Comparison of ENCODE assay signal across 9 cellular contexts in genomic region chr19:17951151-17952040, GRCh38. TPM values are rescaled to one million over a fixed set of nuclear protein-coding genes. Genes with fewer than 3 reads are reported as not detected.
DNase-seq lines count a peak whose midpoint lies in the region; TF ChIP-seq lines count a peak whose summit lies in the region.
"Had no signal": no experiment of that assay in that cellular context is flagged by ENCODE, and none has a peak within 500 bp of the region (broad histone marks: within the 10 kb centered on the region; RNA-seq: fewer than 3 reads in every experiment).

No MANE protein-coding gene starts in this region.

- peak overlapping the region; percentile 85 to 99 (median 97) for H3K27ac Mint-ChIP-seq in brain

- no peak overlapping the region for H3K4ac ChIP-seq in mesenchymal stem cell (ENCODE audit: low read depth in 1 of 2, low read length in 2 of 2)

- no peaks in the 10 kb centered on the region for H3K36me3 Mint-ChIP-seq in brain

- no peak overlapping the region for H4K91ac ChIP-seq in mesenchymal stem cell (ENCODE audit: low read length)

- no peaks in the 10 kb centered on the region for H3K36me3 ChIP-seq in HUES64 (ENCODE audit: insufficient read depth, low read length)
- H3K36me3 ChIP-seq in parathyroid adenoma (ENCODE audit: control insufficient read depth, insufficient read depth, low read length) = no peaks in the 10 kb centered on the region
- H3K36me3 ChIP-seq in mesenchymal stem cell (ENCODE audit: control insufficient read depth in 1 of 2, insufficient read depth in 2 of 2, low read depth in 1 of 2, low read length in 2 of 2) = no peaks in the 10 kb centered on the region
- H3K36me3 ChIP-seq: SJSA1 had no signal

- H3K4me3 Mint-ChIP-seq in brain = peak overlapping the region; percentile 79 to 90 (median 86)

- H3K4me1 Mint-ChIP-seq in brain = peaks cover 55% of the 10 kb centered on the region

- H3K9me3 ChIP-seq in HUES64 (ENCODE audit: insufficient read depth, low read depth, low read length) (no peaks in the 10 kb centered on the region), parathyroid adenoma (ENCODE audit: control insufficient read depth, low read length) (no peaks in the 10 kb centered on the region), mesenchymal stem cell (ENCODE audit: control insufficient read depth, low read length) (no peaks in the 10 kb centered on the region)
- H3K9me3 ChIP-seq: SJSA1 had no signal

- H3K4me3 ChIP-seq in HUES64 (ENCODE audit: low read length) (peak overlapping the region; percentile 68), parathyroid adenoma (ENCODE audit: low read depth, low read length) (peak overlapping the region; percentile 24), mesenchymal stem cell (ENCODE audit: insufficient read depth in 1 of 2, low read depth in 1 of 2, low read length in 2 of 2) (no peak overlapping the region)
- H3K4me3 ChIP-seq: SJSA1 had no signal

- H3K27me3 Mint-ChIP-seq in brain = peaks cover 3% of the 10 kb centered on the region

- TF ChIP-seq CTCF in brain (conservative IDR thresholded peaks at IDR 0.05) (no peak), parathyroid adenoma (IDR thresholded peaks at IDR 0.05) (no peak)

- peaks cover 0 to 4% (median 0%) of the 10 kb centered on the region in 5 experiments for H3K9me3 Mint-ChIP-seq in brain

- H4K8ac ChIP-seq in mesenchymal stem cell (ENCODE audit: low read length) = no peak overlapping the region

- no peak overlapping the region for H2AK5ac ChIP-seq in mesenchymal stem cell (ENCODE audit: low read length, severe bottlenecking)

- H2AFZ ChIP-seq in parathyroid adenoma (no peak overlapping the region), mesenchymal stem cell (ENCODE audit: low read depth, low read length) (no peak overlapping the region)

- no peaks in the 10 kb centered on the region for H3K79me1 ChIP-seq in mesenchymal stem cell (replicated peaks; ENCODE audit: low read length, poor library complexity, severe bottlenecking)

- H2BK12ac ChIP-seq in mesenchymal stem cell (ENCODE audit: low read length in 2 of 2) = no peak overlapping the region

- H3K9ac ChIP-seq in HUES64 (ENCODE audit: low read depth, low read length) = peak overlapping the region; percentile 30; the same call in 1 of the 2 replicates
- no peak overlapping the region for H3K9ac ChIP-seq in parathyroid adenoma
- no peak overlapping the region for H3K9ac ChIP-seq in mesenchymal stem cell (ENCODE audit: low read length)

- H3K79me2 ChIP-seq in parathyroid adenoma = no peaks in the 10 kb centered on the region

- H3K27ac ChIP-seq in HUES64 (ENCODE audit: low read depth, low read length) = no peak overlapping the region; the same call in 1 of the 2 replicates
- H3K27ac ChIP-seq in parathyroid adenoma = no peak overlapping the region
- H3K27ac ChIP-seq in mesenchymal stem cell (ENCODE audit: low read length, poor library complexity, severe bottlenecking) = no peak overlapping the region
- H3K27ac ChIP-seq: SJSA1 had no signal

- peak overlapping the region in 1 of 2 experiments; percentile 48 for H3K23ac ChIP-seq in mesenchymal stem cell (ENCODE audit: low read length in 2 of 2)

- H3K27me3 ChIP-seq in HUES64 (ENCODE audit: insufficient read depth, low read length) (peaks cover 61% of the 10 kb centered on the region), parathyroid adenoma (ENCODE audit: control insufficient read depth, insufficient read depth, low read length) (no peaks in the 10 kb centered on the region), mesenchymal stem cell (ENCODE audit: control insufficient read depth in 1 of 2, insufficient read depth in 1 of 2, low read length in 2 of 2) (peaks cover 68 to 70% of the 10 kb centered on the region in 2 experiments)

- DNase-seq in NCI-H82 (lab: John Stamatoyannopoulos, UW) = peak; percentile 72
- DNase-seq in NCI-H82 treated with DMSO at 0.1 percent for 48 hours (lab: John Stamatoyannopoulos, UW; ENCODE audit: unreplicated experiment) = no peak
- DNase-seq in LoVo (ENCODE audit: low spot score) = no peak
- DNase-seq in mesenchymal stem cell = no peak
- no peak for DNase-seq in activated T-cell treated with anti-CD3 and anti-CD28 coated beads, Interleukin-2, amount 50 U/mL, for 48 hours

- H2BK5ac ChIP-seq in mesenchymal stem cell (ENCODE audit: low read depth, low read length, poor library complexity, severe bottlenecking) = no peak overlapping the region

- H3K18ac ChIP-seq in mesenchymal stem cell (ENCODE audit: low read depth in 1 of 2, low read length in 2 of 2) = no peak overlapping the region

- peak overlapping the region; percentile 71 for H3K4me2 ChIP-seq in parathyroid adenoma (ENCODE audit: low read length)
- no peak overlapping the region for H3K4me2 ChIP-seq in mesenchymal stem cell (ENCODE audit: low read length, poor library complexity, severe bottlenecking)

- H2BK15ac ChIP-seq in mesenchymal stem cell (ENCODE audit: low read depth, poor library complexity, severe bottlenecking) = no peak overlapping the region

- no peak overlapping the region for H3K14ac ChIP-seq in mesenchymal stem cell (ENCODE audit: low read length in 2 of 2)

- 1% methylated on average over 35 of the region's 35 CpGs for WGBS in HUES64
- WGBS in mesenchymal stem cell = 0% methylated on average over 26 of the region's 35 CpGs

- H3K4me1 ChIP-seq in HUES64 (ENCODE audit: insufficient read depth, low read length) = peaks cover 13% of the 10 kb centered on the region; the same call in 1 of the 2 replicates
- H3K4me1 ChIP-seq in parathyroid adenoma = peaks cover 14% of the 10 kb centered on the region
- H3K4me1 ChIP-seq in mesenchymal stem cell (ENCODE audit: control insufficient read depth, insufficient read depth, low read depth, low read length) = peaks cover 38% of the 10 kb centered on the region

- H2BK120ac ChIP-seq in mesenchymal stem cell (ENCODE audit: low read depth, low read length) = no peak overlapping the region

RNA-seq across cellular contexts. Expression of gene KCNN1, which starts 15.5 kb away (rescaled TPM):
- 4.9 TPM for polyA plus RNA-seq in HUES64 (2013, experiment 1 of 2)
- 7.4 TPM for polyA plus RNA-seq in HUES64 (2013, experiment 2 of 2)
- 25.3 TPM for polyA plus RNA-seq in brain (ENCODE audit: insufficient read depth, low read depth, low replicate concordance)
- 0.12 TPM for polyA plus RNA-seq in mesenchymal stem cell (2013, experiment 1 of 2)
- 0.15 TPM for polyA plus RNA-seq in mesenchymal stem cell (2013, experiment 2 of 2)

RNA-seq across cellular contexts. Expression of gene CCDC124, which starts 18.6 kb away (rescaled TPM):
- polyA plus RNA-seq in HUES64 (2013, experiment 1 of 2) = 83.3 TPM
- 91.5 TPM for polyA plus RNA-seq in HUES64 (2013, experiment 2 of 2)
- 156 TPM for polyA plus RNA-seq in brain (ENCODE audit: insufficient read depth, low read depth, low replicate concordance)
- 72.1 TPM for polyA plus RNA-seq in mesenchymal stem cell (2013, experiment 1 of 2)
- 72.7 TPM for polyA plus RNA-seq in mesenchymal stem cell (2013, experiment 2 of 2)

RNA-seq across cellular contexts. Expression of gene ARRDC2, which starts 56.6 kb away (rescaled TPM):
- polyA plus RNA-seq in HUES64 (2013, experiment 1 of 2) = 2.0 TPM
- 3.6 TPM for polyA plus RNA-seq in HUES64 (2013, experiment 2 of 2)
- polyA plus RNA-seq in brain (ENCODE audit: insufficient read depth, low read depth, low replicate concordance) = 36.6 TPM
- 3.7 TPM for polyA plus RNA-seq in mesenchymal stem cell (2013, experiment 1 of 2)
- 3.6 TPM for polyA plus RNA-seq in mesenchymal stem cell (2013, experiment 2 of 2)

Comparison
In these comparisons a context has a peak if more than half of its experiments do, and no peak if none do; other contexts are left out.
1. H3K4me3 ChIP-seq: peak in HUES64 (single experiment) and parathyroid adenoma (single experiment); none in mesenchymal stem cell (0 of 2).